Comparison of ENCODE assay signal across 1 cellular context in the genomic region with DNA sequence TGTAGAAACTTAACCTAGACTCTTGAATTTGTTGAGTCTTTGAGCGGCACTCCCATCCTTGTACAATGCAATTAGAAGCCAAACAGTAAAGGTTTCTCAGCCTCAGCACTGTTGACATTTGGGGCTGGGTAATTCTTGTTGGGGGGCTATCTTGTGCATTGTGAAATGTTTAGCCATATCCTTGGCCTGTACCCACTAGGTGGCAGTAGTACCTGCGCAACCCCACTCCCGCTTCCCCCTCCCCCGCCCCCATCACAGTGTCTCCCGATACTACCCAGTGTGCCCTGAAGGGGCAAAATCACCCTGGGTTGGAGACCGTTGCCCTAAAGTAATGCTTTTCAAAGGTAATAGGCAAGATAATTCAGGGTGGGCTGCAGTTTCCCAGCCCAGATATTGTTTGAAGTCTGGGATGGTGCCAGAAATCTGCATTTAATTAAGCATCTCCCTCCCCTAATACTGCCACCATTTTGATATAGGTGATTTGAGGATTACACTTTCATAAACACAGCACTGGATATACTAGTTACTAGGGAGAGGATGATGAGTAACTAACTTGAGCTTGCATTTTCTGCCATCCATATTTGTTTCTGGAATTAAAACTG.
TF ChIP-seq lines count a peak whose summit lies in the region.

No MANE protein-coding gene starts in this region.

TF ChIP-seq in HEK293, 187 proteins besides CTCF, POLR2A, EP300 and RAD21 (continued from another document):
- TF ChIP-seq, protein P1, sequence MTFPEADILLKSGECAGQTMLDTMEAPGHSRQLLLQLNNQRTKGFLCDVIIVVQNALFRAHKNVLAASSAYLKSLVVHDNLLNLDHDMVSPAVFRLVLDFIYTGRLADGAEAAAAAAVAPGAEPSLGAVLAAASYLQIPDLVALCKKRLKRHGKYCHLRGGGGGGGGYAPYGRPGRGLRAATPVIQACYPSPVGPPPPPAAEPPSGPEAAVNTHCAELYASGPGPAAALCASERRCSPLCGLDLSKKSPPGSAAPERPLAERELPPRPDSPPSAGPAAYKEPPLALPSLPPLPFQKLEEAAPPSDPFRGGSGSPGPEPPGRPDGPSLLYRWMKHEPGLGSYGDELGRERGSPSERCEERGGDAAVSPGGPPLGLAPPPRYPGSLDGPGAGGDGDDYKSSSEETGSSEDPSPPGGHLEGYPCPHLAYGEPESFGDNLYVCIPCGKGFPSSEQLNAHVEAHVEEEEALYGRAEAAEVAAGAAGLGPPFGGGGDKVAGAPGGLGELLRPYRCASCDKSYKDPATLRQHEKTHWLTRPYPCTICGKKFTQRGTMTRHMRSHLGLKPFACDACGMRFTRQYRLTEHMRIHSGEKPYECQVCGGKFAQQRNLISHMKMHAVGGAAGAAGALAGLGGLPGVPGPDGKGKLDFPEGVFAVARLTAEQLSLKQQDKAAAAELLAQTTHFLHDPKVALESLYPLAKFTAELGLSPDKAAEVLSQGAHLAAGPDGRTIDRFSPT (tag by site-specific recombination; IDR thresholded peaks at IDR 0.05) = no peak
- TF ChIP-seq ZNF311 (tag by site-specific recombination; IDR thresholded peaks at IDR 0.05; ENCODE audit: borderline replicate concordance) (no peak), ZNF473 (tag by site-specific recombination; IDR thresholded peaks at IDR 0.05) (no peak), ZNF169 (tag by site-specific recombination; IDR thresholded peaks at IDR 0.05) (no peak), ZNF37A (tag by site-specific recombination; IDR thresholded peaks at IDR 0.05) (no peak), REPIN1 (tag by site-specific recombination; IDR thresholded peaks at IDR 0.05; ENCODE audit: low read depth) (0 out of 2 replicates have a peak, but pooled peaks have one; percentile 29), KLF1 (tag by site-specific recombination; IDR thresholded peaks at IDR 0.05) (peak; percentile 27; the same call in 1 of the 2 replicates), ZNF654 (tag by site-specific recombination; IDR thresholded peaks at IDR 0.05; ENCODE audit: low read depth) (peak; percentile 58), ZNF433 (tag by site-specific recombination; IDR thresholded peaks at IDR 0.05; ENCODE audit: low read depth) (no peak), HOXA7 (CRISPR knock-in tag; IDR thresholded peaks at IDR 0.05; ENCODE audit: borderline replicate concordance) (no peak), ZBTB8A (tag by site-specific recombination; IDR thresholded peaks at IDR 0.05) (peak; percentile 40), ZNF768 (tag by site-specific recombination; IDR thresholded peaks at IDR 0.05) (no peak)
- TF ChIP-seq, protein P2, sequence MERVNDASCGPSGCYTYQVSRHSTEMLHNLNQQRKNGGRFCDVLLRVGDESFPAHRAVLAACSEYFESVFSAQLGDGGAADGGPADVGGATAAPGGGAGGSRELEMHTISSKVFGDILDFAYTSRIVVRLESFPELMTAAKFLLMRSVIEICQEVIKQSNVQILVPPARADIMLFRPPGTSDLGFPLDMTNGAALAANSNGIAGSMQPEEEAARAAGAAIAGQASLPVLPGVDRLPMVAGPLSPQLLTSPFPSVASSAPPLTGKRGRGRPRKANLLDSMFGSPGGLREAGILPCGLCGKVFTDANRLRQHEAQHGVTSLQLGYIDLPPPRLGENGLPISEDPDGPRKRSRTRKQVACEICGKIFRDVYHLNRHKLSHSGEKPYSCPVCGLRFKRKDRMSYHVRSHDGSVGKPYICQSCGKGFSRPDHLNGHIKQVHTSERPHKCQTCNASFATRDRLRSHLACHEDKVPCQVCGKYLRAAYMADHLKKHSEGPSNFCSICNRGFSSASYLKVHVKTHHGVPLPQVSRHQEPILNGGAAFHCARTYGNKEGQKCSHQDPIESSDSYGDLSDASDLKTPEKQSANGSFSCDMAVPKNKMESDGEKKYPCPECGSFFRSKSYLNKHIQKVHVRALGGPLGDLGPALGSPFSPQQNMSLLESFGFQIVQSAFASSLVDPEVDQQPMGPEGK (tag by site-specific recombination; IDR thresholded peaks at IDR 0.05) = peak; percentile 84
